Comparison of ENCODE assay signal across 1 cellular context in genomic region chr1:33161061-33161681, GRCh38.
TF ChIP-seq lines count a peak whose summit lies in the region.

No MANE protein-coding gene starts in this region.

TF ChIP-seq in HepG2, 621 proteins besides CTCF, POLR2A, EP300 and RAD21 (continued from another document):
- no peak for TF ChIP-seq ZNF225 (CRISPR knock-in tag; IDR thresholded peaks at IDR 0.05)
- no peak for TF ChIP-seq ZFP41 (CRISPR knock-in tag; IDR thresholded peaks at IDR 0.05; ENCODE audit: borderline replicate concordance)
- no peak for TF ChIP-seq ATAD3A (CRISPR knock-in tag; IDR thresholded peaks at IDR 0.05)
